ENCODE assay signal across 8 cellular contexts in the genomic region with DNA sequence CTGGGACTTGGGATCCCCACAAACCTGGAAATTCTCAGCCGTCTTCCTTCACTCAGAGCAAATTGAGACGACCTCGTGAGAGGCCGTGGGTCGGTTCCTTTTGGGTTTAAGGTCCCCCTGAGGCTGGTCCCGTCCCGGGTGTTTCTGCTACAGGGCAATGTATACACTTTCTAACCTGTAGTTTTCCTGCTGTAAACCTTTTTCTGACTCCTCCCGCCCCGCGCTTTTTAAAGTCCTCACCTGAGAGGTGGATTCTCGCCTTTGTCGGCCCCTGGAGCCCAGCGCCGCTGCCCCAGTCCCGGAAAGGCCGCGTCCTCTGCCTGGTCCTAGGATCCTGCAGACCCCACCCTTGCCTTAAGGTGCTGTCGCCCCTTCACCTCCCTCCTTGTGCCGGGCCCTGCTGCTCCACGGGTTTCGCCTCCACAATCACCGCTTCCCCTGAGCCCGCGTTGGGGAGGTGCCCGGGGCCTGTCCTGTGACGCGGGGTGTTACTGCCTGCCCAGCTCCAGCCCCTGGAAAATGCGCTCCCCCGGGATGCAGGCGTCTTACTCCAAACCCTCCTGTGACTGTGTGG. TPM values are rescaled to one million over a fixed set of nuclear protein-coding genes. Genes with fewer than 3 reads are reported as not detected.
DNase-seq lines count a peak whose midpoint lies in the region; ATAC-seq and TF ChIP-seq lines count a peak whose summit lies in the region.

No MANE protein-coding gene starts in this region.

- peaks cover 17 to 45% (median 30%) of the 10 kb centered on the region in 4 donors for H3K4me1 Mint-ChIP-seq in CD4-positive, alpha-beta memory T cell

- H3K27ac ChIP-seq in CD4-positive, alpha-beta memory T cell (ENCODE audit: low read depth, low read length): peak overlapping the region; percentile 68
- H3K27ac ChIP-seq in gastroesophageal sphincter (peak overlapping the region; percentile 45 to 80 (median 70)), ovary (peak overlapping the region in 1 of 2 donors; percentile 55)

- H3K36me3 ChIP-seq in CD4-positive, alpha-beta memory T cell (ENCODE audit: insufficient read depth, low read length): peaks cover 18% of the 10 kb centered on the region
- H3K36me3 ChIP-seq in gastroesophageal sphincter: peaks cover 0 to 22% of the 10 kb centered on the region in 2 donors
- no peaks in the 10 kb centered on the region for H3K36me3 ChIP-seq in ovary

- H3K27me3 ChIP-seq in CD4-positive, alpha-beta memory T cell (ENCODE audit: insufficient read depth, low read length): no peaks in the 10 kb centered on the region
- H3K27me3 ChIP-seq in gastroesophageal sphincter: no peaks in the 10 kb centered on the region
- no peaks in the 10 kb centered on the region for H3K27me3 ChIP-seq in ovary

- ATAC-seq in GM21367 (IDR thresholded peaks at IDR 0.05; ENCODE audit: unreplicated experiment) (peak; percentile 19), gastroesophageal sphincter (peak; percentile 32)

- H3K27me3 Mint-ChIP-seq in CD4-positive, alpha-beta memory T cell: no peaks in the 10 kb centered on the region

- peak in 1 of 5 donors; percentile 50 for DNase-seq in CD4-positive, alpha-beta memory T cell
- peak; percentile 17 for DNase-seq in HT1080 (ENCODE audit: low read depth)
- peak; percentile 66 for DNase-seq in activated CD8-positive, alpha-beta memory T cell treated with anti-CD3 and anti-CD28 coated beads, Interleukin-2, amount 50 U/mL, for 48 hours
- DNase-seq in ovary: peak; percentile 27 to 55 (median 33)
- no peak for DNase-seq in NCI-H2107 (lab: John Stamatoyannopoulos, UW)
- no peak for DNase-seq in NCI-H1417 treated with DMSO at 0.1 percent for 48 hours (lab: John Stamatoyannopoulos, UW)

- no peak for TF ChIP-seq CTCF in gastroesophageal sphincter (IDR thresholded peaks at IDR 0.05)
- TF ChIP-seq CTCF in ovary (IDR thresholded peaks at IDR 0.05): no peak

- H3K9me3 ChIP-seq in CD4-positive, alpha-beta memory T cell (ENCODE audit: control insufficient read depth in 1 of 2, low read length in 2 of 2): no peaks in the 10 kb centered on the region
- H3K9me3 ChIP-seq in gastroesophageal sphincter (no peaks in the 10 kb centered on the region), ovary (no peaks in the 10 kb centered on the region)

- H3K4me3 Mint-ChIP-seq in CD4-positive, alpha-beta memory T cell: peak overlapping the region; percentile 97 to 100 (median 98)

- WGBS in gastroesophageal sphincter (ENCODE audit: low coverage in 1 of 2), 2 donors: 0 to 2% methylated on average over 10 to 15 of the region's 30 CpGs
- WGBS in ovary, 3 donors: 0% methylated on average over 30 of the region's 30 CpGs

- intact Hi-C loops in CD4-positive, alpha-beta memory T cell (cut with micrococcal nuclease): loop anchor here (5.0 kb wide), 1 partner anchor 770 kb away; a partner anchor contains a TSS
- intact Hi-C loops in ovary (cut with DNase I): no loop called here

- peaks cover 0 to 15% (median 11%) of the 10 kb centered on the region in 8 donors for H3K9me3 Mint-ChIP-seq in CD4-positive, alpha-beta memory T cell

- CTCF ChIA-PET in CD4-positive, alpha-beta memory T cell (lab: Charles Lee; ENCODE audit: partially characterized antibody): interaction anchor here (1.6 kb wide), 1 partner anchor 237 kb away, joined by 3 read pairs; no protein-coding TSS in a partner anchor

- peak overlapping the region; percentile 92 to 99 (median 97) for H3K27ac Mint-ChIP-seq in CD4-positive, alpha-beta memory T cell

- H3K4me3 ChIP-seq in CD4-positive, alpha-beta memory T cell (ENCODE audit: low read length in 2 of 2): peak overlapping the region; percentile 77 to 80
- H3K4me3 ChIP-seq in gastroesophageal sphincter: peak overlapping the region; percentile 67 to 83
- H3K4me3 ChIP-seq in ovary: peak overlapping the region; percentile 74

- TF ChIP-seq EP300 in gastroesophageal sphincter (IDR thresholded peaks at IDR 0.05) (no peak), ovary (IDR thresholded peaks at IDR 0.05) (no peak)

- H3K36me3 Mint-ChIP-seq in CD4-positive, alpha-beta memory T cell: peaks cover 36 to 40% of the 10 kb centered on the region in 2 donors

- peaks cover 15% of the 10 kb centered on the region for H3K4me1 ChIP-seq in CD4-positive, alpha-beta memory T cell (ENCODE audit: insufficient read depth, low read length)
- H3K4me1 ChIP-seq in gastroesophageal sphincter (peaks cover 0 to 17% (median 0%) of the 10 kb centered on the region in 3 donors), ovary (ENCODE audit: insufficient read depth) (no peaks in the 10 kb centered on the region)

- POLR2A ChIA-PET in CD4-positive, alpha-beta memory T cell (lab: Charles Lee; ENCODE audit: partially characterized antibody): no interaction called here

- TF ChIP-seq POLR2A in gastroesophageal sphincter (IDR thresholded peaks at IDR 0.05) (no peak), ovary (IDR thresholded peaks at IDR 0.05) (no peak)

RNA-seq across cellular contexts. Expression of a gene that starts 0.4 kb away (rescaled TPM):
- 10 to 100 TPM; 18.3 to 20.2 TPM for total RNA-seq in CD4-positive, alpha-beta memory T cell
- polyA plus RNA-seq in CD4-positive, alpha-beta memory T cell: 10 to 100 TPM; 11.2 to 11.4 TPM
- total RNA-seq in HT1080 (2014; rRNA removed; shearing (Covaris generic)): 3.9 and 4.9 TPM in 2 replicates
- polyA plus RNA-seq in HT1080 (2015; cell fraction: cytosol; rRNA removed): 4.8 and 5.1 TPM in 2 replicates
- polyA plus RNA-seq in HT1080 (2015; cell fraction: nucleus; rRNA removed): 11.7 and 11.8 TPM in 2 replicates
- total RNA-seq in gastroesophageal sphincter (10 to 100 TPM in 2 of 4 donors, 1 to 10 TPM in 2; 7.5 to 12.8 (median 10.2) TPM), ovary (10 to 100 TPM in 5 of 7 donors, 1 to 10 TPM in 2; 8.5 to 19.5 (median 10.3) TPM)
- 1 to 10 TPM; 6.7 to 7.8 TPM for polyA plus RNA-seq in ovary

RNA-seq across cellular contexts. Expression of a gene that starts 35.4 kb away (rescaled TPM):
- 10 to 100 TPM in 1 of 2 experiments, 1 to 10 TPM in 1; 9.4 to 10.1 TPM for total RNA-seq in CD4-positive, alpha-beta memory T cell
- 1 to 10 TPM in 1 of 2 donors, under 1 TPM in 1; 0.86 to 5.9 TPM for polyA plus RNA-seq in CD4-positive, alpha-beta memory T cell
- total RNA-seq in HT1080 (2014; rRNA removed; shearing (Covaris generic)): 0.98 and 1.1 TPM in 2 replicates
- polyA plus RNA-seq in HT1080 (2015; cell fraction: cytosol; rRNA removed): 0.48 and 0.63 TPM in 2 replicates
- polyA plus RNA-seq in HT1080 (2015; cell fraction: nucleus; rRNA removed): 0.65 and 0.76 TPM in 2 replicates
- total RNA-seq in gastroesophageal sphincter (1 to 10 TPM; 2.4 to 3.4 (median 2.7) TPM), ovary (1 to 10 TPM; 2.0 to 6.0 (median 3.2) TPM)
- 1 to 10 TPM; 1.9 to 2.1 TPM for polyA plus RNA-seq in ovary

RNA-seq across cellular contexts. Expression of a gene that starts 37.2 kb away (rescaled TPM):
- total RNA-seq in CD4-positive, alpha-beta memory T cell: 10 to 100 TPM; 20.9 to 21.6 TPM
- 1 to 10 TPM; 7.2 to 9.9 TPM for polyA plus RNA-seq in CD4-positive, alpha-beta memory T cell
- 5.8 and 8.0 TPM in 2 replicates for total RNA-seq in HT1080 (2014; rRNA removed; shearing (Covaris generic))
- 3.2 and 3.3 TPM in 2 replicates for polyA plus RNA-seq in HT1080 (2015; cell fraction: cytosol; rRNA removed)
- polyA plus RNA-seq in HT1080 (2015; cell fraction: nucleus; rRNA removed): 5.4 and 7.5 TPM in 2 replicates
- 10 to 100 TPM in 1 of 4 donors, 1 to 10 TPM in 3; 7.3 to 13.4 (median 8.2) TPM for total RNA-seq in gastroesophageal sphincter
- 10 to 100 TPM in 6 of 7 donors, 1 to 10 TPM in 1; 9.2 to 27.9 (median 21.8) TPM for total RNA-seq in ovary
- 1 to 10 TPM; 6.8 to 9.8 TPM for polyA plus RNA-seq in ovary

Comparison
In these comparisons a context has a peak if more than half of its experiments do, and no peak if none do; other contexts are left out.
1. DNase-seq: peak in HT1080 (single experiment), activated CD8-positive, alpha-beta memory T cell treated with anti-CD3 and anti-CD28 coated beads, Interleukin-2, amount 50 U/mL, for 48 hours (single experiment) and ovary (5 of 5); none in NCI-H2107 (single experiment) and NCI-H1417 treated with DMSO at 0.1 percent for 48 hours (single experiment).
2. Peak in every context shown above with its lines, with median percentiles within 50 percentile points of each other: H3K4me3 ChIP-seq.